ENCODE assay signal across 24 cellular contexts in genomic region chr2:215392687-215393270, GRCh38. TPM values are rescaled to one million over a fixed set of nuclear protein-coding genes. Genes with fewer than 3 reads are reported as not detected.
DNase-seq lines count a peak whose midpoint lies in the region; ATAC-seq and TF ChIP-seq lines count a peak whose summit lies in the region.
"Had no signal": no experiment of that assay in that cellular context is flagged by ENCODE, and none has a peak within 500 bp of the region (broad histone marks: within the 10 kb centered on the region; RNA-seq: fewer than 3 reads in every experiment).

No MANE protein-coding gene starts in this region.

- H3K9ac ChIP-seq in IMR-90 (ENCODE audit: low read depth, low read length), result no peak overlapping the region

- H2BK15ac ChIP-seq in IMR-90 (ENCODE audit: low read depth, low read length), result no peak overlapping the region

- H3K9me1 ChIP-seq in IMR-90 (ENCODE audit: insufficient read depth, low read length), result peaks cover 4% of the 10 kb centered on the region; the same call in 1 of the 2 replicates

- no peak for DNase-seq in AG04450 (ENCODE audit: low read depth, low spot score)
- no peak for DNase-seq in IMR-90
- DNase-seq in endothelial cell (ENCODE audit: low spot score), result no peak
- DNase-seq in osteoblast (ENCODE audit: insufficient read length, low spot score, missing footprints), result no peak
- no peak for DNase-seq in dorsolateral prefrontal cortex
- DNase-seq in stimulated activated CD4-positive, alpha-beta T cell treated with anti-CD3 and anti-CD28 coated beads, Interleukin-4, amount 100 ng/mL, for 24 hours, result no peak
- no peak for DNase-seq in NCI-H1105 treated with DMSO at 0.1 percent for 48 hours (lab: John Stamatoyannopoulos, UW)
- DNase-seq: C1 segment of cervical spinal cord; CD4-positive, alpha-beta memory T cell; COR-L47; DMS 273 treated with DMSO at 0.1 percent for 48 hours; DMS79; EL; GDM1; KG1; MG63; NCI-H2029; NCI-H526 treated with DMSO at 0.1 percent for 48 hours; SHP77 had no signal

- intact Hi-C loops in IMR-90 (cut with micrococcal nuclease), result no loop called here
- intact Hi-C loops in dorsolateral prefrontal cortex (cut with DNase I), result no loop called here

- H2BK20ac ChIP-seq in IMR-90 (ENCODE audit: low read depth, low read length), result no peak overlapping the region

- dilution Hi-C loops in IMR-90 (cut with HindIII; ENCODE audit: low sequenced_read_pairs, unreplicated experiment), result no loop called here

- POLR2A ChIA-PET in AG04450 (lab: Yijun Ruan, JAX), result no interaction called here
- POLR2A ChIA-PET in IMR-90 (lab: Charles Lee; ENCODE audit: unreplicated experiment), result no interaction called here

- H3K4me1 Mint-ChIP-seq in endothelial cell (ENCODE audit: unreplicated experiment), result no peaks in the 10 kb centered on the region
- H3K4me1 Mint-ChIP-seq: CD4-positive, alpha-beta memory T cell had no signal

- H3K9me3 ChIP-seq in AG04450 (ENCODE audit: control insufficient read depth, insufficient read depth, low read length), result no peaks in the 10 kb centered on the region
- no peaks in the 10 kb centered on the region for H3K9me3 ChIP-seq in IMR-90 (ENCODE audit: control insufficient read depth, insufficient read depth, low read length)
- no peaks in the 10 kb centered on the region for H3K9me3 ChIP-seq in osteoblast (ENCODE audit: low read depth, low read length)
- H3K9me3 ChIP-seq: MG63 had no signal

- H3K9me3 Mint-ChIP-seq in endothelial cell (ENCODE audit: unreplicated experiment), result no peaks in the 10 kb centered on the region

- H3K14ac ChIP-seq in IMR-90 (replicated peaks; ENCODE audit: low read depth, low read length), result no peak overlapping the region

- no peak overlapping the region for H3K4ac ChIP-seq in IMR-90 (ENCODE audit: low read depth, low read length)

- H3K27ac Mint-ChIP-seq in endothelial cell (ENCODE audit: unreplicated experiment), result no peak overlapping the region
- H3K27ac Mint-ChIP-seq: CD4-positive, alpha-beta memory T cell had no signal

- 93% methylated on average over 7 of the region's 12 CpGs; no CpG with 5 or more reads in 1 of the 2 experiments for WGBS in IMR-90 (ENCODE audit: extremely low coverage in 2 of 2, insufficient read length in 1 of 2), 2 experiments

- no peak for TF ChIP-seq RAD21 in IMR-90 (IDR thresholded peaks at IDR 0.05; ENCODE audit: low read length)

- H3K4me3 ChIP-seq in AG04450 (ENCODE audit: low read depth, low read length), result no peak overlapping the region
- no peak overlapping the region for H3K4me3 ChIP-seq in IMR-90 (ENCODE audit: insufficient read depth, low read depth, low read length)
- H3K4me3 ChIP-seq in osteoblast (ENCODE audit: insufficient read depth, low read length), result no peak overlapping the region
- no peak overlapping the region for H3K4me3 ChIP-seq in dorsolateral prefrontal cortex
- H3K4me3 ChIP-seq: GM12878, MG63 had no signal

- peaks cover 60% of the 10 kb centered on the region for H3K36me3 Mint-ChIP-seq in endothelial cell (ENCODE audit: low read depth, unreplicated experiment)
- H3K36me3 Mint-ChIP-seq: CD4-positive, alpha-beta memory T cell had no signal

- CTCF ChIA-PET in AG04450 (lab: Charles Lee) (no interaction called here), IMR-90 (lab: Yijun Ruan, JAX) (no interaction called here)

- no TSS peak for BruUV-seq in IMR-90 (replicated peaks; lab: Mats Ljungman, UMichigan)

- in situ Hi-C loops in IMR-90 (cut with MboI; ENCODE audit: low sequenced_read_pairs), result no loop called here

- H4K8ac ChIP-seq in IMR-90 (ENCODE audit: low read depth in 2 of 2, low read length in 2 of 2), result no peak overlapping the region

- H2AFZ ChIP-seq in IMR-90 (replicated peaks; ENCODE audit: low read length, poor library complexity) (no peak overlapping the region), osteoblast (ENCODE audit: low read length) (no peak overlapping the region)

- no peak overlapping the region for H4K91ac ChIP-seq in IMR-90 (ENCODE audit: insufficient read depth, low read depth, low read length)

- H3K27ac ChIP-seq in AG04450 (ENCODE audit: low read depth, low read length) (peak overlapping the region; percentile 22), IMR-90 (ENCODE audit: insufficient read depth, low read length) (0 out of 2 replicates have a peak overlapping the region, but pooled peaks have one; percentile 31), osteoblast (ENCODE audit: low read depth, low read length) (peak overlapping the region; percentile 13), dorsolateral prefrontal cortex (no peak overlapping the region)
- H3K27ac ChIP-seq: RWPE1 had no signal

- peaks cover 3% of the 10 kb centered on the region for H3K79me2 ChIP-seq in osteoblast (ENCODE audit: insufficient read depth, low read length)

- no peak overlapping the region for H3K23ac ChIP-seq in IMR-90 (ENCODE audit: low read depth, low read length)

- H3K36me3 ChIP-seq in IMR-90 (ENCODE audit: control insufficient read depth, insufficient read depth, low read length) (peaks cover 72% of the 10 kb centered on the region), osteoblast (ENCODE audit: insufficient read depth, low read length) (peaks cover 99% of the 10 kb centered on the region)

- no peak for TF ChIP-seq POLR2A in IMR-90 (IDR thresholded peaks at IDR 0.05; ENCODE audit: low read depth, low read length)

- H3K4me2 ChIP-seq in IMR-90 (ENCODE audit: low read depth, low read length), result no peak overlapping the region
- no peak overlapping the region for H3K4me2 ChIP-seq in osteoblast (ENCODE audit: insufficient read depth, low read length)

- no peak overlapping the region for H3K18ac ChIP-seq in IMR-90 (ENCODE audit: low read depth, low read length)

- no peak overlapping the region for H2AK5ac ChIP-seq in IMR-90 (ENCODE audit: low read depth, low read length)

- H2BK5ac ChIP-seq in IMR-90 (ENCODE audit: low read depth, low read length, poor library complexity, severe bottlenecking), result no peak overlapping the region

- no peaks in the 10 kb centered on the region for H3K27me3 Mint-ChIP-seq in endothelial cell (ENCODE audit: unreplicated experiment)

- no peak for ATAC-seq in IMR-90 (ENCODE audit: low read depth)
- no peak for ATAC-seq in HG03442 (IDR thresholded peaks at IDR 0.05; ENCODE audit: unreplicated experiment)
- ATAC-seq: GM12878, HCT116, Panc1 had no signal

- H3K79me1 ChIP-seq in IMR-90 (ENCODE audit: low read depth in 1 of 2, low read length in 2 of 2), result peaks cover 43 to 60% of the 10 kb centered on the region in 2 experiments

- H3K27me3 ChIP-seq in AG04450 (ENCODE audit: control insufficient read depth, insufficient read depth, low read length) (no peaks in the 10 kb centered on the region), IMR-90 (ENCODE audit: control insufficient read depth, insufficient read depth, low read length) (no peaks in the 10 kb centered on the region), osteoblast (ENCODE audit: insufficient read depth, low read length) (no peaks in the 10 kb centered on the region), dorsolateral prefrontal cortex (no peaks in the 10 kb centered on the region)
- H3K27me3 ChIP-seq: MG63 had no signal

- peaks cover 8% of the 10 kb centered on the region for H3K4me1 ChIP-seq in IMR-90 (ENCODE audit: control insufficient read depth, insufficient read depth, low read length)
- peaks cover 17% of the 10 kb centered on the region for H3K4me1 ChIP-seq in osteoblast (ENCODE audit: insufficient read depth, low read length)

- H4K5ac ChIP-seq in IMR-90 (ENCODE audit: low read depth, low read length), result no peak overlapping the region

- H2BK120ac ChIP-seq in IMR-90 (ENCODE audit: low read depth, low read length), result no peak overlapping the region

- H3K4me3 Mint-ChIP-seq in endothelial cell (ENCODE audit: unreplicated experiment), result peak overlapping the region; percentile 72
- H3K4me3 Mint-ChIP-seq: CD4-positive, alpha-beta memory T cell had no signal

- H4K20me1 ChIP-seq in IMR-90 (ENCODE audit: insufficient read depth, low read length) (peaks cover 14% of the 10 kb centered on the region), osteoblast (ENCODE audit: insufficient read depth, low read length) (peaks cover 56% of the 10 kb centered on the region)

- no peak overlapping the region for H2AK9ac ChIP-seq in IMR-90 (replicated peaks; ENCODE audit: low read depth, low read length, poor library complexity)

- no peak overlapping the region for H3K56ac ChIP-seq in IMR-90 (ENCODE audit: extremely low read depth, insufficient read depth, low read length)

- TF ChIP-seq CTCF in AG04450 (IDR thresholded peaks at IDR 0.05; ENCODE audit: low read depth, low read length), result no peak
- TF ChIP-seq CTCF in IMR-90 (conservative IDR thresholded peaks at IDR 0.05; ENCODE audit: low read depth, low read length), result no peak
- no peak for TF ChIP-seq CTCF in endothelial cell (IDR thresholded peaks at IDR 0.05; ENCODE audit: unreplicated experiment)
- TF ChIP-seq CTCF in osteoblast (IDR thresholded peaks at IDR 0.05; ENCODE audit: extremely low read depth, low read depth, low read length), result no peak
- no peak for TF ChIP-seq CTCF in dorsolateral prefrontal cortex (IDR thresholded peaks at IDR 0.05 in 54 of 56, conservative IDR thresholded peaks at IDR 0.05 in 2 of 56; ENCODE audit: low read depth in 1 of 56, partially characterized antibody in 56 of 56)

TF ChIP-seq in IMR-90, 13 proteins besides CTCF, POLR2A, EP300 and RAD21 (continues in another document):
- TF ChIP-seq MAFK (IDR thresholded peaks at IDR 0.05; ENCODE audit: low read depth, low read length) (no peak), CEBPB (IDR thresholded peaks at IDR 0.05; ENCODE audit: low read depth, low read length) (no peak), ELK1 (IDR thresholded peaks at IDR 0.05; ENCODE audit: borderline replicate concordance, low read depth, low read length) (no peak), FOS (IDR thresholded peaks at IDR 0.05; ENCODE audit: low read depth, low read length) (no peak), RCOR1 (IDR thresholded peaks at IDR 0.05; ENCODE audit: insufficient replicate concordance, low read length) (no peak), CHD1 (IDR thresholded peaks at IDR 0.05; ENCODE audit: low read depth, low read length) (no peak)

RNA-seq across cellular contexts. Expression of gene FN1, which starts 43.1 kb away (rescaled TPM):
- 6,646 and 8,374 TPM in 2 replicates for polyA plus RNA-seq in AG04450 (2011; rRNA removed)
- 8,900 and 10,922 TPM in 2 replicates for polyA minus RNA-seq in AG04450 (2011; rRNA and poly(A)+ RNA removed)
- 7,693 and 8,243 TPM in 2 replicates for total RNA-seq in IMR-90 (2012; rRNA removed)
- polyA plus RNA-seq in IMR-90 (2012; rRNA removed), result 11,046 and 13,004 TPM in 2 replicates
- 4,918 and 6,925 TPM in 2 replicates for polyA plus RNA-seq in IMR-90 (2012; cell fraction: cytosol; rRNA removed)
- 23,704 and 31,508 TPM in 2 replicates for polyA plus RNA-seq in IMR-90 (2012; cell fraction: nucleus; rRNA removed; ENCODE audit: low replicate concordance)
- total RNA-seq in endothelial cell (ENCODE audit: unreplicated experiment), result 1,159 TPM
- total RNA-seq in osteoblast, result 18,025 and 18,800 TPM in 2 replicates
- 100 to 1,000 TPM in 27 of 120 experiments, 10 to 100 TPM in 93; 33.6 to 261 (median 71.4) TPM for total RNA-seq in dorsolateral prefrontal cortex
- total RNA-seq: CD4-positive, alpha-beta memory T cell had no signal

Comparison
In these comparisons a context has a peak if more than half of its experiments do, and no peak if none do; other contexts are left out.
1. H3K27ac ChIP-seq: peak in AG04450 (single experiment), IMR-90 (single experiment) and osteoblast (single experiment); none in dorsolateral prefrontal cortex (0 of 59).